Comparison of ENCODE assay signal across 13 cellular contexts in genomic region chr4:169582203-169582602, GRCh38. TPM values are rescaled to one million over a fixed set of nuclear protein-coding genes. Genes with fewer than 3 reads are reported as not detected.
A peak's percentile ranks its signal among the peaks of the same experiment; 100 is the strongest.
DNase-seq lines count a peak whose midpoint lies in the region; ATAC-seq, FAIRE-seq and TF ChIP-seq lines count a peak whose summit lies in the region.
"Had no signal": no experiment of that assay in that cellular context is flagged by ENCODE, and none has a peak within 500 bp of the region (broad histone marks: within the 10 kb centered on the region; RNA-seq: fewer than 3 reads in every experiment).

No MANE protein-coding gene starts in this region.

- intact Hi-C loops in activated CD4-positive, alpha-beta T cell treated with anti-CD3 and anti-CD28 coated beads, Interleukin-2, amount 10 ng/mL, durations not matched to agents 24 days and 14 days (cut with micrococcal nuclease) = no loop called here

- H3K9me3 Mint-ChIP-seq in activated CD4-positive, alpha-beta T cell treated with anti-CD3 and anti-CD28 coated beads, Interleukin-2, amount 10 ng/mL, durations not matched to agents 24 days and 14 days = no peaks in the 10 kb centered on the region
- H3K9me3 Mint-ChIP-seq: central memory CD8-positive, alpha-beta T cell; immature natural killer cell; naive B cell had no signal

- peaks cover 4% of the 10 kb centered on the region for H3K4me1 Mint-ChIP-seq in activated CD4-positive, alpha-beta T cell treated with anti-CD3 and anti-CD28 coated beads, Interleukin-2, amount 10 ng/mL, durations not matched to agents 24 days and 14 days
- H3K4me1 Mint-ChIP-seq: central memory CD8-positive, alpha-beta T cell; immature natural killer cell; naive B cell had no signal

- H3K4me3 ChIP-seq in MG63 = no peak overlapping the region
- H3K4me3 ChIP-seq: esophagus squamous epithelium had no signal

- peak; percentile 76 for FAIRE-seq in GM12891 (lab: Jason Lieb, UNC)

- DNase-seq in GM12891 (ENCODE audit: insufficient read length, low spot score) (no peak), MG63 (no peak), NCI-H187 (lab: John Stamatoyannopoulos, UW) (no peak)
- DNase-seq in activated naive CD4-positive, alpha-beta T cell treated with Interleukin-2 at 50 U/mL for 16 hours = no peak
- no peak for DNase-seq in activated CD4-positive, alpha-beta T cell treated with anti-CD3 and anti-CD28 coated beads, Interleukin-2, amount 10 ng/mL, durations not matched to agents 24 days and 14 days
- DNase-seq: esophagus squamous epithelium, immature natural killer cell, naive B cell, NCI-H2227 treated with DMSO at 0.1 percent for 48 hours had no signal

- no peak overlapping the region for H3K27ac Mint-ChIP-seq in activated CD4-positive, alpha-beta T cell treated with anti-CD3 and anti-CD28 coated beads, Interleukin-2, amount 10 ng/mL, durations not matched to agents 24 days and 14 days
- H3K27ac Mint-ChIP-seq: naive B cell had no signal

- peaks cover 15% of the 10 kb centered on the region for H3K36me3 Mint-ChIP-seq in activated CD4-positive, alpha-beta T cell treated with anti-CD3 and anti-CD28 coated beads, Interleukin-2, amount 10 ng/mL, durations not matched to agents 24 days and 14 days (ENCODE audit: low read depth)

- no peaks in the 10 kb centered on the region for H3K27me3 Mint-ChIP-seq in activated CD4-positive, alpha-beta T cell treated with anti-CD3 and anti-CD28 coated beads, Interleukin-2, amount 10 ng/mL, durations not matched to agents 24 days and 14 days
- H3K27me3 Mint-ChIP-seq: central memory CD8-positive, alpha-beta T cell; naive B cell had no signal

- H3K4me3 Mint-ChIP-seq in activated CD4-positive, alpha-beta T cell treated with anti-CD3 and anti-CD28 coated beads, Interleukin-2, amount 10 ng/mL, durations not matched to agents 24 days and 14 days = no peak overlapping the region
- H3K4me3 Mint-ChIP-seq: central memory CD8-positive, alpha-beta T cell; immature natural killer cell; naive B cell had no signal

- no peaks in the 10 kb centered on the region for H3K9me3 ChIP-seq in MG63
- H3K9me3 ChIP-seq: esophagus squamous epithelium had no signal

- ATAC-seq in GM19372 (IDR thresholded peaks at IDR 0.05; ENCODE audit: low read depth, unreplicated experiment) = peak; percentile 81
- ATAC-seq in HG02763 (IDR thresholded peaks at IDR 0.05; ENCODE audit: unreplicated experiment) = peak; percentile 88
- peak; percentile 90 for ATAC-seq in HG03521 (IDR thresholded peaks at IDR 0.05; ENCODE audit: unreplicated experiment)

- H3K27me3 ChIP-seq in MG63 = no peaks in the 10 kb centered on the region
- H3K27me3 ChIP-seq: esophagus squamous epithelium had no signal

- peaks cover 5% of the 10 kb centered on the region; the same call in 1 of the 2 replicates for H3K36me3 ChIP-seq in MG63

- TF ChIP-seq POLR2A in GM12891 (IDR thresholded peaks at IDR 0.05; ENCODE audit: low read depth, low read length) = no peak

TF ChIP-seq in GM12891, 5 proteins besides CTCF, POLR2A, EP300 and RAD21:
- TF ChIP-seq TAF1 (IDR thresholded peaks at IDR 0.05; ENCODE audit: low read depth, low read length) (no peak), POLR2AphosphoS5 (IDR thresholded peaks at IDR 0.05; ENCODE audit: low read depth, low read length) (no peak), POU2F2 (IDR thresholded peaks at IDR 0.05; ENCODE audit: low read depth, low read length) (no peak), PAX5 (IDR thresholded peaks at IDR 0.05; ENCODE audit: insufficient read depth, low read length, severe bottlenecking) (no peak), SPI1 (IDR thresholded peaks at IDR 0.05; ENCODE audit: low read depth, low read length) (no peak)
TF ChIP-seq in GM12891: peak in this region for 0.

RNA-seq across cellular contexts. Expression of gene NEK1, which starts 30.2 kb away (rescaled TPM):
- polyA plus RNA-seq in GM12891 (2012; ENCODE audit: low read depth, missing spikeins) = 3.5 TPM
- total RNA-seq in MG63 (2014; rRNA removed; shearing (Covaris generic); ENCODE audit: low replicate concordance) = 2.1 and 2.4 TPM in 2 replicates
- 8.6 and 11.1 TPM in 2 replicates for total RNA-seq in activated CD4-positive, alpha-beta T cell treated with anti-CD3 and anti-CD28 coated beads, Interleukin-2, amount 10 ng/mL, durations not matched to agents 24 days and 14 days

RNA-seq across cellular contexts. Expression of gene CLCN3, which starts 38.2 kb away (rescaled TPM):
- 5.6 TPM for polyA plus RNA-seq in GM12891 (2012; ENCODE audit: low read depth, missing spikeins)
- total RNA-seq in MG63 (2014; rRNA removed; shearing (Covaris generic); ENCODE audit: low replicate concordance) = 1.9 and 6.1 TPM in 2 replicates
- total RNA-seq in activated CD4-positive, alpha-beta T cell treated with anti-CD3 and anti-CD28 coated beads, Interleukin-2, amount 10 ng/mL, durations not matched to agents 24 days and 14 days = 26.6 and 28.1 TPM in 2 replicates
